In genomic region chr2:213057977-213058376, GRCh38 we compare ENCODE assay signal across 1 cellular context.
TF ChIP-seq lines count a peak whose summit lies in the region.

No MANE protein-coding gene starts in this region.

TF ChIP-seq in GM12878, 131 proteins besides CTCF, POLR2A, EP300 and RAD21 (continued from another document):
- TF ChIP-seq IRF5 (IDR thresholded peaks at IDR 0.05; ENCODE audit: borderline replicate concordance) (no peak), SIN3A (IDR thresholded peaks at IDR 0.05; ENCODE audit: low read depth, low read length) (no peak)
TF ChIP-seq in GM12878: peak in this region for 0.
